Comparison of ENCODE assay signal across 7 cellular contexts in the genomic region with DNA sequence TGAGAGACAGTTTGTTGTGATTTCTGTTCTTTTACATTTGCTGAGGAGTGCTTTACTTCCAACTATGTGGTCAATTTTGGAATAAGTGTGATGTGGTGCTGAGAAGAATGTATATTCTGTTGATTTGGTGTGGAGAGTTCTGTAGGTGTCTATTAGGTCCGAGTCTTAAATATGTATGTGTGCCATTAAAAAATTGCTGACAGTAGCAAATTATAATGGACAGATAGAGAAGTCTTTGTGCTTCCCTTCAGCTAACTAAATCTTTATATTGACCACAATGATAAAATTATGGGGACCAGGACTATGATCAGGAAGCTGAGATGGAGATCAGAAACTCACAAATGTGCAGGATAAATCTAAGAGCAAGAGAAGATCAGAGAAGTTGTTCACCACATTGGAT.
DNase-seq lines count a peak whose midpoint lies in the region; ATAC-seq, FAIRE-seq and TF ChIP-seq lines count a peak whose summit lies in the region.
"Not testable (repeated sequence)": the region's sequence is repeated elsewhere in the genome, so short reads cannot be mapped to it uniquely, and the experiment has no call there.

No MANE protein-coding gene starts in this region.

- not testable (repeated sequence) for H3K4me3 ChIP-seq in A549; IMR-90 (ENCODE audit: insufficient read depth, low read depth, low read length); astrocyte (ENCODE audit: insufficient read depth, low read depth, low read length); K562; H1 (ENCODE audit: extremely low read depth in 1 of 4, insufficient read depth in 2 of 4, low read depth in 3 of 4, low read length in 4 of 4); HepG2 (replicated peaks in 1 of 3; ENCODE audit: insufficient read depth in 1 of 3, low read depth in 2 of 3, low read length in 3 of 3)

- not testable (repeated sequence) for H4K8ac ChIP-seq in IMR-90 (ENCODE audit: low read depth in 2 of 2, low read length in 2 of 2); H1 (ENCODE audit: extremely low read depth, insufficient read depth, low read length)

- H2AK9ac ChIP-seq in IMR-90 (replicated peaks; ENCODE audit: low read depth, low read length, poor library complexity) = not testable (repeated sequence)

- not testable (repeated sequence) for H2BK20ac ChIP-seq in IMR-90 (ENCODE audit: low read depth, low read length); H1 (ENCODE audit: low read length)

- 0 out of 2 replicates have a peak overlapping the region, but pooled peaks have one; percentile 17 for H3K27ac Mint-ChIP-seq in WTC11
- not testable (repeated sequence) for H3K27ac Mint-ChIP-seq in astrocyte (ENCODE audit: unreplicated experiment)

- not testable (repeated sequence) for H3K23me2 ChIP-seq in H1 (ENCODE audit: low read depth, low read length)

- H2BK120ac ChIP-seq in IMR-90 (ENCODE audit: low read depth, low read length); H1 (replicated peaks; ENCODE audit: low read depth, low read length): not testable (repeated sequence)

- intact Hi-C loops in IMR-90 (cut with micrococcal nuclease); K562 (cut with micrococcal nuclease); HepG2 (cut with micrococcal nuclease; ENCODE audit: unreplicated experiment): not testable (repeated sequence)

- H4K5ac ChIP-seq in IMR-90 (ENCODE audit: low read depth, low read length); H1 (ENCODE audit: insufficient read length, low read depth, low read length): not testable (repeated sequence)

- not testable (repeated sequence) for H3K4me2 ChIP-seq in A549; IMR-90 (ENCODE audit: low read depth, low read length); astrocyte (ENCODE audit: low read length); K562 (ENCODE audit: insufficient read depth, low read length); H1 (ENCODE audit: insufficient read depth in 1 of 2, low read depth in 2 of 2, low read length in 2 of 2); HepG2 (ENCODE audit: low read depth, low read length)

- not testable (repeated sequence) for H3K79me1 ChIP-seq in IMR-90 (ENCODE audit: low read depth in 1 of 2, low read length in 2 of 2); H1 (ENCODE audit: low read depth, low read length)

- H4K91ac ChIP-seq in IMR-90 (ENCODE audit: insufficient read depth, low read depth, low read length); H1 (replicated peaks; ENCODE audit: insufficient read length, low read length): not testable (repeated sequence)

- H3K27me3 Mint-ChIP-seq in WTC11 (ENCODE audit: low read depth); astrocyte (ENCODE audit: low read depth, unreplicated experiment): not testable (repeated sequence)

- 58% methylated on average over 1 of the region's 1 CpG for WGBS in A549 (ENCODE audit: missing lambda C conversion rate)
- no CpG with 5 or more reads among the region's 1 CpG for WGBS in IMR-90 (ENCODE audit: extremely low coverage in 2 of 2, insufficient read length in 1 of 2), 2 experiments
- 17% methylated on average over 1 of the region's 1 CpG for WGBS in K562 (ENCODE audit: insufficient coverage, low coverage, missing lambda C conversion rate)
- 92% methylated on average over 1 of the region's 1 CpG; no CpG with 5 or more reads in 1 of the 2 experiments for WGBS in H1 (ENCODE audit: extremely low coverage in 1 of 2, insufficient coverage in 1 of 2, insufficient read length in 1 of 2, insufficient replicate concordance in 2 of 2, low coverage in 1 of 2, low lambda C conversion rate in 2 of 2, missing lambda C conversion rate in 1 of 2), 2 experiments
- WGBS in HepG2 (ENCODE audit: low lambda C conversion rate) = 0% methylated on average over 1 of the region's 1 CpG

- H2AFZ ChIP-seq in IMR-90 (replicated peaks; ENCODE audit: low read length, poor library complexity); astrocyte (ENCODE audit: low read depth, low read length); K562 (ENCODE audit: low read depth, low read length); H1 (ENCODE audit: low read length); HepG2 (ENCODE audit: low read length): not testable (repeated sequence)

- not testable (repeated sequence) for TF ChIP-seq CTCF in A549 (IDR thresholded peaks at IDR 0.05); IMR-90 (conservative IDR thresholded peaks at IDR 0.05; ENCODE audit: low read depth, low read length); WTC11 (IDR thresholded peaks at IDR 0.05); astrocyte (IDR thresholded peaks at IDR 0.05; ENCODE audit: insufficient read depth, low read depth, low read length); K562 (IDR thresholded peaks at IDR 0.05 in 2 of 3, conservative IDR thresholded peaks at IDR 0.05 in 1 of 3; ENCODE audit: insufficient read depth in 2 of 3, low read depth in 1 of 3, low read length in 3 of 3); H1 (IDR thresholded peaks at IDR 0.05; ENCODE audit: control extremely low read depth in 1 of 3, insufficient read depth in 1 of 3, low read depth in 1 of 3, low read length in 3 of 3); HepG2 (CRISPR knock-in tag; IDR thresholded peaks at IDR 0.05)

- not testable (repeated sequence) for H3K9me1 ChIP-seq in IMR-90 (ENCODE audit: insufficient read depth, low read length); K562 (ENCODE audit: control insufficient read depth, insufficient read depth, low read length)

- H3K27me3 ChIP-seq in IMR-90 (ENCODE audit: control insufficient read depth, insufficient read depth, low read length); astrocyte (ENCODE audit: insufficient read depth, low read length); K562 (ENCODE audit: control insufficient read depth in 2 of 2, insufficient read depth in 2 of 2, low read length in 2 of 2); H1 (replicated peaks in 1 of 4; ENCODE audit: control insufficient read depth in 3 of 4, extremely low read depth in 1 of 4, insufficient read depth in 3 of 4, low read length in 3 of 4); HepG2 (ENCODE audit: control insufficient read depth in 1 of 2, insufficient read depth in 2 of 2, low read length in 2 of 2): not testable (repeated sequence)

- dilution Hi-C loops in IMR-90 (cut with HindIII; ENCODE audit: low sequenced_read_pairs, unreplicated experiment) = not testable (repeated sequence)

- not testable (repeated sequence) for ATAC-seq in A549; IMR-90 (ENCODE audit: low read depth); WTC11; K562; HepG2

- H3K4me1 ChIP-seq in A549; IMR-90 (ENCODE audit: control insufficient read depth, insufficient read depth, low read length); astrocyte (ENCODE audit: insufficient read depth, low read length); K562 (replicated peaks in 1 of 2; ENCODE audit: control insufficient read depth in 2 of 2, insufficient read depth in 2 of 2, low read length in 2 of 2); H1 (replicated peaks in 1 of 4; ENCODE audit: control insufficient read depth in 3 of 4, insufficient read depth in 4 of 4, low read length in 3 of 4); HepG2 (ENCODE audit: insufficient read depth, low read length): not testable (repeated sequence)

- CTCF ChIA-PET in A549 (lab: Yijun Ruan, JAX); IMR-90 (lab: Yijun Ruan, JAX); WTC11 (lab: Charles Lee); K562 (lab: Yijun Ruan, JAX; ENCODE audit: low intra/inter-chr PET ratio); H1 (lab: Charles Lee; ENCODE audit: partially characterized antibody); HepG2 (lab: Yijun Ruan, JAX; ENCODE audit: low intra/inter-chr PET ratio, low total read pairs): not testable (repeated sequence)

- H3K79me2 ChIP-seq in astrocyte (ENCODE audit: insufficient read depth, low read length); K562 (ENCODE audit: control insufficient read depth, insufficient read depth, low read length); H1 (ENCODE audit: control insufficient read depth in 1 of 2, insufficient read depth in 2 of 2, low read length in 2 of 2); HepG2 (ENCODE audit: insufficient read depth, low read length): not testable (repeated sequence)

- DNase-seq in A549 (ENCODE audit: low read depth in 1 of 2, low spot score in 1 of 2); IMR-90; WTC11 (ENCODE audit: low spot score); astrocyte (ENCODE audit: low read depth); K562 (ENCODE audit: extremely low read depth in 1 of 4, low spot score in 3 of 4); H1 (ENCODE audit: low read depth in 1 of 2, low spot score in 2 of 2); HepG2 (ENCODE audit: low spot score): not testable (repeated sequence)

- not testable (repeated sequence) for H2AK5ac ChIP-seq in IMR-90 (ENCODE audit: low read depth, low read length); H1 (ENCODE audit: low read depth, low read length)

- peaks cover 39% of the 10 kb centered on the region for H3K4me1 Mint-ChIP-seq in WTC11
- not testable (repeated sequence) for H3K4me1 Mint-ChIP-seq in astrocyte (ENCODE audit: low read depth, unreplicated experiment)

- H3K9me3 Mint-ChIP-seq in WTC11 = peaks cover 22% of the 10 kb centered on the region
- H3K9me3 Mint-ChIP-seq in astrocyte (ENCODE audit: unreplicated experiment) = not testable (repeated sequence)

- H2BK12ac ChIP-seq in H1 (ENCODE audit: low read depth, low read length) = not testable (repeated sequence)

- peaks cover 27% of the 10 kb centered on the region for H3K36me3 Mint-ChIP-seq in WTC11
- H3K36me3 Mint-ChIP-seq in astrocyte (ENCODE audit: low read depth, unreplicated experiment) = not testable (repeated sequence)

- H3K56ac ChIP-seq in IMR-90 (ENCODE audit: extremely low read depth, insufficient read depth, low read length); H1 (replicated peaks; ENCODE audit: insufficient read length, low read depth, low read length): not testable (repeated sequence)

- POLR2A ChIA-PET in A549 (lab: Yijun Ruan, JAX); IMR-90 (lab: Charles Lee; ENCODE audit: unreplicated experiment); WTC11 (lab: Charles Lee); K562 (lab: Yijun Ruan, JAX); H1 (lab: Charles Lee; ENCODE audit: partially characterized antibody); HepG2 (lab: Yijun Ruan, JAX): not testable (repeated sequence)

- not testable (repeated sequence) for H3K9ac ChIP-seq in IMR-90 (ENCODE audit: low read depth, low read length); astrocyte (ENCODE audit: low read length); K562 (ENCODE audit: insufficient read depth in 1 of 2, low read depth in 2 of 2, low read length in 2 of 2); H1 (replicated peaks in 1 of 4; ENCODE audit: extremely low read depth in 1 of 4, low read depth in 3 of 4, low read length in 3 of 4); HepG2 (ENCODE audit: insufficient read depth, low read depth, low read length)

- H3K27ac ChIP-seq in A549; IMR-90 (ENCODE audit: insufficient read depth, low read length); astrocyte (ENCODE audit: low read depth, low read length); K562 (ENCODE audit: extremely low read depth, low read depth, low read length); H1 (ENCODE audit: low read depth, low read length); HepG2 (ENCODE audit: extremely low read length, insufficient read depth, low read length): not testable (repeated sequence)

- H3K18ac ChIP-seq in IMR-90 (ENCODE audit: low read depth, low read length); H1 (ENCODE audit: extremely low read depth, low read length): not testable (repeated sequence)

- TF ChIP-seq RAD21 in A549 (conservative IDR thresholded peaks at IDR 0.05 in 1 of 2, IDR thresholded peaks at IDR 0.05 in 1 of 2); IMR-90 (IDR thresholded peaks at IDR 0.05; ENCODE audit: low read length); K562 (CRISPR knock-in tag; conservative IDR thresholded peaks at IDR 0.05 in 1 of 2, IDR thresholded peaks at IDR 0.05 in 1 of 2); H1 (IDR thresholded peaks at IDR 0.05 in 1 of 2, conservative IDR thresholded peaks at IDR 0.05 in 1 of 2; ENCODE audit: low read depth in 2 of 2, low read length in 2 of 2); HepG2 (CRISPR knock-in tag; IDR thresholded peaks at IDR 0.05): not testable (repeated sequence)

- TF ChIP-seq POLR2A in A549 (IDR thresholded peaks at IDR 0.05; ENCODE audit: low read length); IMR-90 (IDR thresholded peaks at IDR 0.05; ENCODE audit: low read depth, low read length); K562 (conservative IDR thresholded peaks at IDR 0.05); H1 (IDR thresholded peaks at IDR 0.05; ENCODE audit: control extremely low read depth in 1 of 2, low read depth in 2 of 2, low read length in 2 of 2); HepG2 (IDR thresholded peaks at IDR 0.05; ENCODE audit: insufficient read depth in 1 of 2, low read depth in 2 of 2, low read length in 2 of 2): not testable (repeated sequence)

- not testable (repeated sequence) for TF ChIP-seq EP300 in A549 (IDR thresholded peaks at IDR 0.05); K562 (IDR thresholded peaks at IDR 0.05; ENCODE audit: low read length); H1 (IDR thresholded peaks at IDR 0.05; ENCODE audit: borderline replicate concordance in 1 of 2, low read depth in 2 of 2, low read length in 2 of 2); HepG2 (IDR thresholded peaks at IDR 0.05; ENCODE audit: low read depth in 2 of 2, low read length in 2 of 2); HepG2 (CRISPR knock-in tag; IDR thresholded peaks at IDR 0.05; ENCODE audit: borderline replicate concordance)

- H3K9me3 ChIP-seq in A549; IMR-90 (ENCODE audit: control insufficient read depth, insufficient read depth, low read length); astrocyte (ENCODE audit: insufficient read depth, low read depth, low read length); K562 (replicated peaks; ENCODE audit: control insufficient read depth, insufficient read depth, low read depth, low read length); H1 (ENCODE audit: insufficient read depth in 2 of 2, low read depth in 1 of 2, low read length in 1 of 2); HepG2 (ENCODE audit: low read length): not testable (repeated sequence)

- not testable (repeated sequence) for H3K14ac ChIP-seq in IMR-90 (replicated peaks; ENCODE audit: low read depth, low read length); H1 (ENCODE audit: insufficient read length)

- not testable (repeated sequence) for BruUV-seq in IMR-90 (replicated peaks; lab: Mats Ljungman, UMichigan); K562 (replicated peaks; lab: Mats Ljungman, UMichigan); HepG2 (replicated peaks; lab: Mats Ljungman, UMichigan)

- not testable (repeated sequence) for H2BK5ac ChIP-seq in IMR-90 (ENCODE audit: low read depth, low read length, poor library complexity, severe bottlenecking); H1 (ENCODE audit: low read depth, low read length)

- in situ Hi-C loops in IMR-90 (cut with MboI; ENCODE audit: low sequenced_read_pairs); K562 (cut with MboI); HepG2 (cut with HindIII; ENCODE audit: extremely low pct_ligation_motif_present, low pct_unique_long_range_greater_than_20kb): not testable (repeated sequence)

- not testable (repeated sequence) for H4K20me1 ChIP-seq in IMR-90 (ENCODE audit: insufficient read depth, low read length); astrocyte (ENCODE audit: insufficient read depth, low read length); K562 (replicated peaks; ENCODE audit: control insufficient read depth, insufficient read depth, low read length); H1 (replicated peaks in 1 of 2; ENCODE audit: control insufficient read depth in 1 of 2, insufficient read depth in 2 of 2, low read length in 2 of 2); HepG2 (ENCODE audit: insufficient read depth, low read length)

- not testable (repeated sequence) for H3K4me3 Mint-ChIP-seq in WTC11; astrocyte (ENCODE audit: unreplicated experiment)

- not testable (repeated sequence) for H3K36me3 ChIP-seq in IMR-90 (ENCODE audit: control insufficient read depth, insufficient read depth, low read length); astrocyte (ENCODE audit: insufficient read depth, low read length); K562 (ENCODE audit: control insufficient read depth, insufficient read depth, low read length); H1 (ENCODE audit: control insufficient read depth in 2 of 4, insufficient read depth in 4 of 4, low read length in 3 of 4); HepG2 (replicated peaks in 1 of 2; ENCODE audit: control insufficient read depth in 1 of 2, insufficient read depth in 2 of 2, low read length in 2 of 2)

- FAIRE-seq in A549 (lab: Jason Lieb, UNC) (peak; percentile 23), astrocyte (lab: Jason Lieb, UNC) (peak; percentile 67)
- not testable (repeated sequence) for FAIRE-seq in K562 (lab: Jason Lieb, UNC); H1 (lab: Jason Lieb, UNC); HepG2 (lab: Jason Lieb, UNC)

- H3K4ac ChIP-seq in IMR-90 (ENCODE audit: low read depth, low read length); H1 (replicated peaks; ENCODE audit: insufficient read length, low read depth, low read length): not testable (repeated sequence)

- not testable (repeated sequence) for H3K23ac ChIP-seq in IMR-90 (ENCODE audit: low read depth, low read length); H1 (ENCODE audit: insufficient read length)

- H2BK15ac ChIP-seq in IMR-90 (ENCODE audit: low read depth, low read length); H1 (ENCODE audit: low read length): not testable (repeated sequence)
